In the genomic region with DNA sequence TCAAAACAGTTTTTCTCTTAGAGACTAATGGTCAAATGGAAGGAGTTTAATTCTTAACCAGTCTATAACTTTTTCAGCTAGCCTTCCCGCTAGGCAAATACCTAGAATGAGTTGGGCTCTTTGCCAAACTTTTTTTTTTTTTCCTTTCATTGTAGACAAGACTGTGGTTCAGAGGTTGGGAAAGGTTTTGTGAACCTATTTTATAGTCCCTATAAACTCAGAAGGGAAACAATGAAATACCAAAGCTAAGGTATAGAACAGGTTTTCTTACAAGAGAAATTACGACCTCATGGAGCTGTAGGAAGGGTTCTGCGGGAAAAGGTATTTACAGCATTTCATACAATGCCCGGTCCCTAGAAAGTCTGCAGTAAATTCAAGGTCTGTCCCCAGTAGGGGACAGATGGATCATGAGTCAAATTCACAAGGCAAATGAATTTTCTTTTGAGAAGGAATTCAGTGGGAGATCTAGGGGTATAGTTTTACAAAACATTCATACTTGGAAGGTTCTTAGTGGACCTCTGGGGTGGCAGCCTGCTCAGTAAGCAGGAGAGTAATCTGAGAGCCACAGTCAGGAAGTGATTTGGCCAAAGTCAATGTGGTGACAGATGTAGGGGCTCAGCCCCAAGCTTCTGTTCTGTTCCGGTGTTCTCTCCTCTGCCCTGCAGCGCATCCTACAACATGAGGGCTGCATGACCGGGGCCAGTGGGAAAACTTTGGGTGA, we compare ENCODE assay signal across 14 cellular contexts.
DNase-seq lines count a peak whose midpoint lies in the region; ATAC-seq, FAIRE-seq and TF ChIP-seq lines count a peak whose summit lies in the region.
"Had no signal": no experiment of that assay in that cellular context is flagged by ENCODE, and none has a peak within 500 bp of the region (broad histone marks: within the 10 kb centered on the region; RNA-seq: fewer than 3 reads in every experiment).

No MANE protein-coding gene starts in this region.

- FAIRE-seq in astrocyte (lab: Jason Lieb, UNC), result no peak
- FAIRE-seq in HTR-8/SVneo (lab: Jason Lieb, UNC), result no peak
- FAIRE-seq: GM12891 had no signal

- DNase-seq in COR-L47 (lab: John Stamatoyannopoulos, UW) (peak; percentile 13), NCI-H1092 treated with DMSO at 0.1 percent for 48 hours (lab: John Stamatoyannopoulos, UW) (peak; percentile 81), astrocyte (ENCODE audit: low read depth) (no peak), left kidney (ENCODE audit: low read depth, low spot score) (peak; percentile 84), HTR-8/SVneo (ENCODE audit: insufficient read length, low spot score) (no peak)
- no peak for DNase-seq in activated CD4-positive, alpha-beta memory T cell treated with anti-CD3 and anti-CD28 coated beads for 36 hours
- DNase-seq: activated CD4-positive, alpha-beta memory T cell treated with anti-CD3 and anti-CD28 coated beads, Interleukin-2, amount 10 ng/mL, durations not matched to agents 7 days and 5 days; C1 segment of cervical spinal cord; MM.1S; SK-N-SH had no signal

- H3K9ac ChIP-seq in astrocyte (ENCODE audit: low read length), result no peak overlapping the region
- H3K9ac ChIP-seq: SK-N-SH had no signal

- no peaks in the 10 kb centered on the region for H3K9me3 ChIP-seq in astrocyte (ENCODE audit: insufficient read depth, low read depth, low read length)
- H3K9me3 ChIP-seq: SK-N-SH had no signal

- H3K27ac Mint-ChIP-seq in astrocyte (ENCODE audit: unreplicated experiment), result peak overlapping the region; percentile 50
- H3K27ac Mint-ChIP-seq in activated CD4-positive, alpha-beta memory T cell treated with anti-CD3 and anti-CD28 coated beads for 36 hours, result no peak overlapping the region
- H3K27ac Mint-ChIP-seq: activated CD4-positive, alpha-beta memory T cell treated with anti-CD3 and anti-CD28 coated beads, Interleukin-2, amount 10 ng/mL, durations not matched to agents 7 days and 5 days had no signal

- no peaks in the 10 kb centered on the region for H3K36me3 Mint-ChIP-seq in astrocyte (ENCODE audit: low read depth, unreplicated experiment)
- H3K36me3 Mint-ChIP-seq in activated CD4-positive, alpha-beta memory T cell treated with anti-CD3 and anti-CD28 coated beads for 36 hours, result no peaks in the 10 kb centered on the region

- no peak overlapping the region for H3K4me2 ChIP-seq in astrocyte (ENCODE audit: low read length)
- H3K4me2 ChIP-seq: SK-N-SH had no signal

- ATAC-seq in HG03139 (IDR thresholded peaks at IDR 0.05; ENCODE audit: unreplicated experiment), result no peak
- ATAC-seq in GM21390 (IDR thresholded peaks at IDR 0.05; ENCODE audit: unreplicated experiment), result no peak

- intact Hi-C loops in activated CD4-positive, alpha-beta memory T cell treated with anti-CD3 and anti-CD28 coated beads for 36 hours (cut with micrococcal nuclease), result no loop called here

- no peak overlapping the region for H3K4me3 Mint-ChIP-seq in astrocyte (ENCODE audit: unreplicated experiment)
- no peak overlapping the region for H3K4me3 Mint-ChIP-seq in activated CD4-positive, alpha-beta memory T cell treated with anti-CD3 and anti-CD28 coated beads for 36 hours
- H3K4me3 Mint-ChIP-seq: activated CD4-positive, alpha-beta memory T cell treated with anti-CD3 and anti-CD28 coated beads, Interleukin-2, amount 10 ng/mL, durations not matched to agents 7 days and 5 days had no signal

- H4K20me1 ChIP-seq in astrocyte (ENCODE audit: insufficient read depth, low read length), result no peaks in the 10 kb centered on the region

- H3K9me3 Mint-ChIP-seq in astrocyte (ENCODE audit: unreplicated experiment), result peaks cover 2% of the 10 kb centered on the region
- H3K9me3 Mint-ChIP-seq in activated CD4-positive, alpha-beta memory T cell treated with anti-CD3 and anti-CD28 coated beads for 36 hours, result no peaks in the 10 kb centered on the region
- H3K9me3 Mint-ChIP-seq: activated CD4-positive, alpha-beta memory T cell treated with anti-CD3 and anti-CD28 coated beads, Interleukin-2, amount 10 ng/mL, durations not matched to agents 7 days and 5 days had no signal

- no peaks in the 10 kb centered on the region for H3K27me3 Mint-ChIP-seq in astrocyte (ENCODE audit: low read depth, unreplicated experiment)
- peaks cover 5% of the 10 kb centered on the region for H3K27me3 Mint-ChIP-seq in activated CD4-positive, alpha-beta memory T cell treated with anti-CD3 and anti-CD28 coated beads for 36 hours

- CTCF ChIA-PET in activated CD4-positive, alpha-beta memory T cell treated with anti-CD3 and anti-CD28 coated beads for 36 hours (lab: Charles Lee), result no interaction called here

- peaks cover 23% of the 10 kb centered on the region for H3K4me1 Mint-ChIP-seq in astrocyte (ENCODE audit: low read depth, unreplicated experiment)
- no peaks in the 10 kb centered on the region for H3K4me1 Mint-ChIP-seq in activated CD4-positive, alpha-beta memory T cell treated with anti-CD3 and anti-CD28 coated beads for 36 hours (ENCODE audit: low read depth)
- H3K4me1 Mint-ChIP-seq: activated CD4-positive, alpha-beta memory T cell treated with anti-CD3 and anti-CD28 coated beads, Interleukin-2, amount 10 ng/mL, durations not matched to agents 7 days and 5 days had no signal

- no peaks in the 10 kb centered on the region for H3K79me2 ChIP-seq in astrocyte (ENCODE audit: insufficient read depth, low read length)

- no peak overlapping the region for H3K27ac ChIP-seq in astrocyte (ENCODE audit: low read depth, low read length)

- POLR2A ChIA-PET in activated CD4-positive, alpha-beta memory T cell treated with anti-CD3 and anti-CD28 coated beads for 36 hours (lab: Charles Lee), result no interaction called here

- no peak for TF ChIP-seq CTCF in astrocyte (IDR thresholded peaks at IDR 0.05; ENCODE audit: insufficient read depth, low read depth, low read length)

- H3K36me3 ChIP-seq in astrocyte (ENCODE audit: insufficient read depth, low read length), result no peaks in the 10 kb centered on the region

- no peak overlapping the region for H2AFZ ChIP-seq in astrocyte (ENCODE audit: low read depth, low read length)

- H3K4me1 ChIP-seq in astrocyte (ENCODE audit: insufficient read depth, low read length), result no peaks in the 10 kb centered on the region

- H3K27me3 ChIP-seq in astrocyte (ENCODE audit: insufficient read depth, low read length), result no peaks in the 10 kb centered on the region

- H3K4me3 ChIP-seq in astrocyte (ENCODE audit: insufficient read depth, low read depth, low read length), result no peak overlapping the region
- H3K4me3 ChIP-seq: lung had no signal

Comparison
In these comparisons a context has a peak if more than half of its experiments do, and no peak if none do; other contexts are left out.
1. DNase-seq: peak in COR-L47 (single experiment), NCI-H1092 treated with DMSO at 0.1 percent for 48 hours (single experiment) and left kidney (single experiment); none in astrocyte (single experiment), activated CD4-positive, alpha-beta memory T cell treated with anti-CD3 and anti-CD28 coated beads for 36 hours (single experiment) and HTR-8/SVneo (single experiment).